In the genomic region with DNA sequence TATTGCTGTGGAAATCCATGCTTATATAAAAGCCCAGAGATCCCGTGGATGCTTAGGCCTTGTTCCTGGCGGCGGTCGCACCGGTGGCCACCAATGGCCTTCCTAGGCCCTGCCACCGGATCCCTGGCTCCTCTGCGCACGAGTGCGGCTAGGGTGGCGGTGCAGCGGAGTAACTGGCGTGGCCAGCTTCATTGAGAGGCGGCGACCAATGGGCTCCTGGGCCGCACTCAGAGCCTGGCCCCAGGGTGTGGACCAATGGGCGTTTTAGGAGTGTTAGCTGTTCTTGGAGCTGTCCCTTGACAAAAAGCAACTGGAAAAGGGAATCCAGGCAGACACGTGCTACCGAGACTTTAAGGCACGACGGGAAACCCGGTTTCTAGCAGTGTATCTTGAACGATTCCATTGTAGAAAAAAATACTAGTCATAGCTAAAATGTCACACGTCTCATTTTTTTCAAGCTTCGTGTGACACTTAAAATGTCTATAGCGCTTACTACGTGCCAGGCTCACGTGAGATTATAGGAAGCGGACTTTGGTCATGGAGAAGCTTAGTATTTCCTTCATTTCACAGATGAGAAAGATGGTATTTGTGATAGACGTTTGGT, we compare ENCODE assay signal across 1 cellular context.
TF ChIP-seq lines count a peak whose summit lies in the region.

No MANE protein-coding gene starts in this region.

TF ChIP-seq in HepG2, 621 proteins besides CTCF, POLR2A, EP300 and RAD21 (continued from another document and continues in another):
- TF ChIP-seq, protein P1, sequence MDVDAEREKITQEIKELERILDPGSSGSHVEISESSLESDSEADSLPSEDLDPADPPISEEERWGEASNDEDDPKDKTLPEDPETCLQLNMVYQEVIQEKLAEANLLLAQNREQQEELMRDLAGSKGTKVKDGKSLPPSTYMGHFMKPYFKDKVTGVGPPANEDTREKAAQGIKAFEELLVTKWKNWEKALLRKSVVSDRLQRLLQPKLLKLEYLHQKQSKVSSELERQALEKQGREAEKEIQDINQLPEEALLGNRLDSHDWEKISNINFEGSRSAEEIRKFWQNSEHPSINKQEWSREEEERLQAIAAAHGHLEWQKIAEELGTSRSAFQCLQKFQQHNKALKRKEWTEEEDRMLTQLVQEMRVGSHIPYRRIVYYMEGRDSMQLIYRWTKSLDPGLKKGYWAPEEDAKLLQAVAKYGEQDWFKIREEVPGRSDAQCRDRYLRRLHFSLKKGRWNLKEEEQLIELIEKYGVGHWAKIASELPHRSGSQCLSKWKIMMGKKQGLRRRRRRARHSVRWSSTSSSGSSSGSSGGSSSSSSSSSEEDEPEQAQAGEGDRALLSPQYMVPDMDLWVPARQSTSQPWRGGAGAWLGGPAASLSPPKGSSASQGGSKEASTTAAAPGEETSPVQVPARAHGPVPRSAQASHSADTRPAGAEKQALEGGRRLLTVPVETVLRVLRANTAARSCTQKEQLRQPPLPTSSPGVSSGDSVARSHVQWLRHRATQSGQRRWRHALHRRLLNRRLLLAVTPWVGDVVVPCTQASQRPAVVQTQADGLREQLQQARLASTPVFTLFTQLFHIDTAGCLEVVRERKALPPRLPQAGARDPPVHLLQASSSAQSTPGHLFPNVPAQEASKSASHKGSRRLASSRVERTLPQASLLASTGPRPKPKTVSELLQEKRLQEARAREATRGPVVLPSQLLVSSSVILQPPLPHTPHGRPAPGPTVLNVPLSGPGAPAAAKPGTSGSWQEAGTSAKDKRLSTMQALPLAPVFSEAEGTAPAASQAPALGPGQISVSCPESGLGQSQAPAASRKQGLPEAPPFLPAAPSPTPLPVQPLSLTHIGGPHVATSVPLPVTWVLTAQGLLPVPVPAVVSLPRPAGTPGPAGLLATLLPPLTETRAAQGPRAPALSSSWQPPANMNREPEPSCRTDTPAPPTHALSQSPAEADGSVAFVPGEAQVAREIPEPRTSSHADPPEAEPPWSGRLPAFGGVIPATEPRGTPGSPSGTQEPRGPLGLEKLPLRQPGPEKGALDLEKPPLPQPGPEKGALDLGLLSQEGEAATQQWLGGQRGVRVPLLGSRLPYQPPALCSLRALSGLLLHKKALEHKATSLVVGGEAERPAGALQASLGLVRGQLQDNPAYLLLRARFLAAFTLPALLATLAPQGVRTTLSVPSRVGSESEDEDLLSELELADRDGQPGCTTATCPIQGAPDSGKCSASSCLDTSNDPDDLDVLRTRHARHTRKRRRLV (CRISPR knock-in tag; IDR thresholded peaks at IDR 0.05) = no peak
- TF ChIP-seq ZNF253 (CRISPR knock-in tag; IDR thresholded peaks at IDR 0.05; ENCODE audit: borderline replicate concordance) = no peak
- no peak for TF ChIP-seq ZBTB42 (CRISPR knock-in tag; IDR thresholded peaks at IDR 0.05)
- no peak; the same call in 1 of the 2 replicates for TF ChIP-seq POGK (CRISPR knock-in tag; conservative IDR thresholded peaks at IDR 0.05)
- 0 out of 2 replicates have a peak, but pooled peaks have one; percentile 27 for TF ChIP-seq ZNF362 (CRISPR knock-in tag; IDR thresholded peaks at IDR 0.05; ENCODE audit: borderline replicate concordance)
- TF ChIP-seq, protein P2, sequence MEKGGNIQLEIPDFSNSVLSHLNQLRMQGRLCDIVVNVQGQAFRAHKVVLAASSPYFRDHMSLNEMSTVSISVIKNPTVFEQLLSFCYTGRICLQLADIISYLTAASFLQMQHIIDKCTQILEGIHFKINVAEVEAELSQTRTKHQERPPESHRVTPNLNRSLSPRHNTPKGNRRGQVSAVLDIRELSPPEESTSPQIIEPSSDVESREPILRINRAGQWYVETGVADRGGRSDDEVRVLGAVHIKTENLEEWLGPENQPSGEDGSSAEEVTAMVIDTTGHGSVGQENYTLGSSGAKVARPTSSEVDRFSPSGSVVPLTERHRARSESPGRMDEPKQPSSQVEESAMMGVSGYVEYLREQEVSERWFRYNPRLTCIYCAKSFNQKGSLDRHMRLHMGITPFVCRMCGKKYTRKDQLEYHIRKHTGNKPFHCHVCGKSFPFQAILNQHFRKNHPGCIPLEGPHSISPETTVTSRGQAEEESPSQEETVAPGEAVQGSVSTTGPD (CRISPR knock-in tag; IDR thresholded peaks at IDR 0.05) = no peak
- no peak for TF ChIP-seq ZNF678 (CRISPR knock-in tag; IDR thresholded peaks at IDR 0.05)
- no peak for TF ChIP-seq ZNF839 (CRISPR knock-in tag; IDR thresholded peaks at IDR 0.05; ENCODE audit: borderline replicate concordance)
- TF ChIP-seq ZNF263 (CRISPR knock-in tag; IDR thresholded peaks at IDR 0.05) = no peak
- TF ChIP-seq ZFP36 (IDR thresholded peaks at IDR 0.05; ENCODE audit: borderline replicate concordance, low read depth, low read length, partially characterized antibody) = no peak
- TF ChIP-seq KDM4B (CRISPR knock-in tag; IDR thresholded peaks at IDR 0.05) = peak; percentile 15
- no peak for TF ChIP-seq ZZZ3 (CRISPR knock-in tag; IDR thresholded peaks at IDR 0.05; ENCODE audit: borderline replicate concordance)
- TF ChIP-seq ZSCAN21 (CRISPR knock-in tag; IDR thresholded peaks at IDR 0.05; ENCODE audit: borderline replicate concordance) = 0 out of 2 replicates have a peak, but pooled peaks have one; percentile 1
- TF ChIP-seq ZNF674 (CRISPR knock-in tag; IDR thresholded peaks at IDR 0.05; ENCODE audit: low read depth) = no peak
- no peak for TF ChIP-seq CEBPZ (IDR thresholded peaks at IDR 0.05; ENCODE audit: low read length)
- TF ChIP-seq ZNF883 (CRISPR knock-in tag; IDR thresholded peaks at IDR 0.05; ENCODE audit: not compliant biosample characterization) = no peak
- TF ChIP-seq EZH2 (conservative IDR thresholded peaks at IDR 0.05; ENCODE audit: low read depth, low read length) = no peak
- TF ChIP-seq SMAD9 (CRISPR knock-in tag; IDR thresholded peaks at IDR 0.05) = 0 out of 2 replicates have a peak, but pooled peaks have one; percentile 31
- no peak for TF ChIP-seq ZNF205 (CRISPR knock-in tag; IDR thresholded peaks at IDR 0.05)
- no peak for TF ChIP-seq ZNF460 (CRISPR knock-in tag; IDR thresholded peaks at IDR 0.05; ENCODE audit: borderline replicate concordance)
- no peak for TF ChIP-seq ZNF24 (IDR thresholded peaks at IDR 0.05)
- no peak for TF ChIP-seq SOX6 (IDR thresholded peaks at IDR 0.05)
- peak; percentile 28; the same call in 1 of the 2 replicates for TF ChIP-seq SOX6 (CRISPR knock-in tag; IDR thresholded peaks at IDR 0.05)
- TF ChIP-seq ZNF317 (CRISPR knock-in tag; IDR thresholded peaks at IDR 0.05) = 0 out of 2 replicates have a peak, but pooled peaks have one; percentile 1
- no peak for TF ChIP-seq BCL6 (CRISPR knock-in tag; IDR thresholded peaks at IDR 0.05)
- TF ChIP-seq HMG20A (CRISPR knock-in tag; IDR thresholded peaks at IDR 0.05; ENCODE audit: borderline replicate concordance) = no peak
- TF ChIP-seq AGO2 (optimal IDR thresholded peaks at IDR 0.05; ENCODE audit: low read depth, low read length) = peak; percentile 12
- no peak for TF ChIP-seq SMARCE1 (IDR thresholded peaks at IDR 0.05; ENCODE audit: borderline replicate concordance)
- no peak for TF ChIP-seq PHF21A (CRISPR knock-in tag; IDR thresholded peaks at IDR 0.05)
- no peak for TF ChIP-seq EED (CRISPR knock-in tag; IDR thresholded peaks at IDR 0.05)
- no peak for TF ChIP-seq NCOR1 (IDR thresholded peaks at IDR 0.05; ENCODE audit: borderline replicate concordance, low read length)
- TF ChIP-seq ATRX (CRISPR knock-in tag; IDR thresholded peaks at IDR 0.05; ENCODE audit: borderline replicate concordance) = no peak
- TF ChIP-seq ZFP91 (CRISPR knock-in tag; IDR thresholded peaks at IDR 0.05; ENCODE audit: borderline replicate concordance) = peak; percentile 69
- TF ChIP-seq EHMT2 (IDR thresholded peaks at IDR 0.05; ENCODE audit: borderline replicate concordance, low read depth, low read length) = no peak
- no peak for TF ChIP-seq PTBP1 (IDR thresholded peaks at IDR 0.05; ENCODE audit: low read depth, low read length, poor library complexity, severe bottlenecking)
- TF ChIP-seq MAZ (IDR thresholded peaks at IDR 0.05; ENCODE audit: borderline replicate concordance, low read depth, low read length) = no peak
- TF ChIP-seq MAZ (CRISPR knock-in tag; IDR thresholded peaks at IDR 0.05; ENCODE audit: low read depth) = peak; percentile 9; the same call in 1 of the 2 replicates
- no peak for TF ChIP-seq ZNF496 (CRISPR knock-in tag; IDR thresholded peaks at IDR 0.05; ENCODE audit: insufficient replicate concordance)
- no peak for TF ChIP-seq ERF (CRISPR knock-in tag; IDR thresholded peaks at IDR 0.05)
- no peak for TF ChIP-seq ZNF75D (CRISPR knock-in tag; IDR thresholded peaks at IDR 0.05; ENCODE audit: borderline replicate concordance)
- TF ChIP-seq ZNF251 (CRISPR knock-in tag; IDR thresholded peaks at IDR 0.05) = no peak
- TF ChIP-seq ZNF816 (CRISPR knock-in tag; IDR thresholded peaks at IDR 0.05; ENCODE audit: borderline replicate concordance) = no peak
- TF ChIP-seq FIP1L1 (IDR thresholded peaks at IDR 0.05; ENCODE audit: borderline replicate concordance, insufficient read depth, low read depth, low read length) = no peak
